In genomic region chr21:17783003-17783402, GRCh38 we compare ENCODE assay signal across 17 cellular contexts. TPM values are rescaled to one million over a fixed set of nuclear protein-coding genes. Genes with fewer than 3 reads are reported as not detected.
A peak's percentile ranks its signal among the peaks of the same experiment; 100 is the strongest.
DNase-seq lines count a peak whose midpoint lies in the region; ATAC-seq and TF ChIP-seq lines count a peak whose summit lies in the region.
"Had no signal": no experiment of that assay in that cellular context is flagged by ENCODE, and none has a peak within 500 bp of the region (broad histone marks: within the 10 kb centered on the region; RNA-seq: fewer than 3 reads in every experiment).

No MANE protein-coding gene starts in this region.

- no peak for DNase-seq in T-helper 2 cell treated with Interferon-gamma antibody and Interleukin-4, amounts not matched to agents 5 μg/mL and 100 μg/mL, for 36 hours (ENCODE audit: low spot score)
- no peak for DNase-seq in T-helper 2 cell
- no peak for DNase-seq in GM12865 (ENCODE audit: low read depth)
- no peak for DNase-seq in activated CD4-positive, alpha-beta memory T cell treated with anti-CD3 and anti-CD28 coated beads, Interleukin-2, amount 10 ng/mL, durations not matched to agents 7 days and 5 days
- no peak for DNase-seq in naive thymus-derived CD8-positive, alpha-beta T cell
- DNase-seq in upper lobe of left lung = no peak
- DNase-seq in GM23338 (ENCODE audit: low spot score) = no peak
- DNase-seq: 8988T, DMS79 treated with DMSO at 0.1 percent for 48 hours, hippocampal formation, IMR-90, NCI-H1048, NCI-H2107, sigmoid colon, thyroid gland had no signal

- H3K27ac Mint-ChIP-seq in T-helper 2 cell treated with Interferon-gamma antibody and Interleukin-4, amounts not matched to agents 5 μg/mL and 100 μg/mL, for 36 hours = peak overlapping the region; percentile 95
- H3K27ac Mint-ChIP-seq in activated CD4-positive, alpha-beta memory T cell treated with anti-CD3 and anti-CD28 coated beads, Interleukin-2, amount 10 ng/mL, durations not matched to agents 7 days and 5 days = peak overlapping the region; percentile 93
- H3K27ac Mint-ChIP-seq in naive thymus-derived CD8-positive, alpha-beta T cell = peak overlapping the region; percentile 81 to 95 (median 90)
- H3K27ac Mint-ChIP-seq in GM23338 = no peak overlapping the region

- no peak for TF ChIP-seq EP300 in upper lobe of left lung (IDR thresholded peaks at IDR 0.05)

- H3K9me2 ChIP-seq in GM23338 (ENCODE audit: insufficient read depth) = peaks cover 3% of the 10 kb centered on the region

- CTCF ChIA-PET in activated CD4-positive, alpha-beta memory T cell treated with anti-CD3 and anti-CD28 coated beads, Interleukin-2, amount 10 ng/mL, durations not matched to agents 7 days and 5 days (lab: Charles Lee) = interaction anchor here (0.9 to 1.9 kb wide), 2 partner anchors 36 to 94 kb away, joined by 3 to 16 read pairs; partner anchors contain the start of gene C21orf91

- peak overlapping the region; percentile 46 for H3K4me3 ChIP-seq in GM12865 (ENCODE audit: low read depth, low read length)
- no peak overlapping the region for H3K4me3 ChIP-seq in upper lobe of left lung
- no peak overlapping the region for H3K4me3 ChIP-seq in GM23338
- H3K4me3 ChIP-seq: sigmoid colon, SK-N-MC, thyroid gland had no signal

- H3K4me2 ChIP-seq in GM23338 = no peak overlapping the region

- no peaks in the 10 kb centered on the region for H3K27me3 ChIP-seq in upper lobe of left lung
- no peaks in the 10 kb centered on the region for H3K27me3 ChIP-seq in GM23338 (ENCODE audit: insufficient read depth)
- H3K27me3 ChIP-seq: sigmoid colon, thyroid gland had no signal

- H3K4me1 Mint-ChIP-seq in T-helper 2 cell treated with Interferon-gamma antibody and Interleukin-4, amounts not matched to agents 5 μg/mL and 100 μg/mL, for 36 hours (ENCODE audit: low read depth) = peaks cover 83% of the 10 kb centered on the region
- H3K4me1 Mint-ChIP-seq in activated CD4-positive, alpha-beta memory T cell treated with anti-CD3 and anti-CD28 coated beads, Interleukin-2, amount 10 ng/mL, durations not matched to agents 7 days and 5 days = peaks cover 90% of the 10 kb centered on the region
- H3K4me1 Mint-ChIP-seq in naive thymus-derived CD8-positive, alpha-beta T cell = peaks cover 59 to 93% (median 85%) of the 10 kb centered on the region in 4 donors
- peaks cover 17% of the 10 kb centered on the region for H3K4me1 Mint-ChIP-seq in GM23338

- peaks cover 11% of the 10 kb centered on the region for H3K9me3 Mint-ChIP-seq in T-helper 2 cell treated with Interferon-gamma antibody and Interleukin-4, amounts not matched to agents 5 μg/mL and 100 μg/mL, for 36 hours
- H3K9me3 Mint-ChIP-seq in activated CD4-positive, alpha-beta memory T cell treated with anti-CD3 and anti-CD28 coated beads, Interleukin-2, amount 10 ng/mL, durations not matched to agents 7 days and 5 days = no peaks in the 10 kb centered on the region
- peaks cover 0 to 5% (median 0%) of the 10 kb centered on the region in 9 donors for H3K9me3 Mint-ChIP-seq in naive thymus-derived CD8-positive, alpha-beta T cell
- H3K9me3 Mint-ChIP-seq in GM23338 = peaks cover 5% of the 10 kb centered on the region; the same call in 2 of the 3 replicates

- no peak for ATAC-seq in naive thymus-derived CD8-positive, alpha-beta T cell
- ATAC-seq in upper lobe of left lung (ENCODE audit: low FRiP score in 2 of 2) (no peak), GM21423 (IDR thresholded peaks at IDR 0.05; ENCODE audit: unreplicated experiment) (no peak), GM23338 (no peak)

- H3K27me3 Mint-ChIP-seq in T-helper 2 cell treated with Interferon-gamma antibody and Interleukin-4, amounts not matched to agents 5 μg/mL and 100 μg/mL, for 36 hours (ENCODE audit: low read depth) = no peaks in the 10 kb centered on the region
- no peaks in the 10 kb centered on the region for H3K27me3 Mint-ChIP-seq in activated CD4-positive, alpha-beta memory T cell treated with anti-CD3 and anti-CD28 coated beads, Interleukin-2, amount 10 ng/mL, durations not matched to agents 7 days and 5 days
- no peaks in the 10 kb centered on the region for H3K27me3 Mint-ChIP-seq in naive thymus-derived CD8-positive, alpha-beta T cell
- no peaks in the 10 kb centered on the region for H3K27me3 Mint-ChIP-seq in GM23338 (ENCODE audit: insufficient read depth, low read depth, poor library complexity)

- no peak for TF ChIP-seq POLR2A in upper lobe of left lung (IDR thresholded peaks at IDR 0.05)

- no peak overlapping the region for H2AFZ ChIP-seq in GM23338

- WGBS in upper lobe of left lung, 2 donors = 89 to 91% methylated on average over 3 of the region's 3 CpGs

- peak overlapping the region in 2 of 4 donors; percentile 54 to 70 for H3K27ac ChIP-seq in upper lobe of left lung
- no peak overlapping the region for H3K27ac ChIP-seq in GM23338 (ENCODE audit: low read depth)
- H3K27ac ChIP-seq: sigmoid colon, SK-N-MC, thyroid gland had no signal

- TF ChIP-seq CTCF in GM12865 (IDR thresholded peaks at IDR 0.05; ENCODE audit: insufficient read depth, low read depth, low read length, missing control alignments) = no peak
- no peak for TF ChIP-seq CTCF in upper lobe of left lung (IDR thresholded peaks at IDR 0.05)
- no peak for TF ChIP-seq CTCF in GM23338 (conservative IDR thresholded peaks at IDR 0.05; ENCODE audit: low read depth in 2 of 2)

- POLR2A ChIA-PET in activated CD4-positive, alpha-beta memory T cell treated with anti-CD3 and anti-CD28 coated beads, Interleukin-2, amount 10 ng/mL, durations not matched to agents 7 days and 5 days (lab: Charles Lee) = interaction anchor here (1.1 to 5.9 kb wide), 6 partner anchors 8 to 172 kb away, joined by 4 to 110 read pairs (median 26); partner anchors contain the start of gene C21orf91
- POLR2A ChIA-PET in naive thymus-derived CD8-positive, alpha-beta T cell (lab: Charles Lee) = interaction anchor here (0.7 to 4.6 kb wide), 5 partner anchors 7 to 36 kb away, joined by 3 to 63 read pairs (median 6); partner anchors contain the start of gene C21orf91

- H3K36me3 ChIP-seq in upper lobe of left lung (peaks cover 0 to 17% (median 10%) of the 10 kb centered on the region in 4 donors), GM23338 (ENCODE audit: insufficient read depth) (peaks cover 8% of the 10 kb centered on the region; the same call in 1 of the 2 replicates)

- H3K4me3 Mint-ChIP-seq in T-helper 2 cell treated with Interferon-gamma antibody and Interleukin-4, amounts not matched to agents 5 μg/mL and 100 μg/mL, for 36 hours = peak overlapping the region; percentile 71
- H3K4me3 Mint-ChIP-seq in activated CD4-positive, alpha-beta memory T cell treated with anti-CD3 and anti-CD28 coated beads, Interleukin-2, amount 10 ng/mL, durations not matched to agents 7 days and 5 days = peak overlapping the region; percentile 60
- H3K4me3 Mint-ChIP-seq in naive thymus-derived CD8-positive, alpha-beta T cell = peak overlapping the region in 8 of 10 donors; percentile 78 to 88 (median 84)
- H3K4me3 Mint-ChIP-seq in GM23338 = no peak overlapping the region

- H3K9me3 ChIP-seq in upper lobe of left lung = no peaks in the 10 kb centered on the region
- H3K9me3 ChIP-seq: sigmoid colon, thyroid gland had no signal

- peaks cover 3 to 22% (median 10%) of the 10 kb centered on the region in 4 donors for H3K4me1 ChIP-seq in upper lobe of left lung
- peaks cover 19% of the 10 kb centered on the region for H3K4me1 ChIP-seq in GM23338 (ENCODE audit: insufficient read depth)
- H3K4me1 ChIP-seq: sigmoid colon, thyroid gland had no signal

- H3K36me3 Mint-ChIP-seq in T-helper 2 cell treated with Interferon-gamma antibody and Interleukin-4, amounts not matched to agents 5 μg/mL and 100 μg/mL, for 36 hours (ENCODE audit: low read depth) = peaks cover 72% of the 10 kb centered on the region
- peaks cover 64% of the 10 kb centered on the region for H3K36me3 Mint-ChIP-seq in activated CD4-positive, alpha-beta memory T cell treated with anti-CD3 and anti-CD28 coated beads, Interleukin-2, amount 10 ng/mL, durations not matched to agents 7 days and 5 days (ENCODE audit: low read depth)
- H3K36me3 Mint-ChIP-seq in naive thymus-derived CD8-positive, alpha-beta T cell = peaks cover 0 to 17% (median 16%) of the 10 kb centered on the region in 3 donors
- H3K36me3 Mint-ChIP-seq in GM23338 (ENCODE audit: low read depth) = peaks cover 53% of the 10 kb centered on the region

- H4K20me1 ChIP-seq in GM23338 (replicated peaks; ENCODE audit: insufficient read depth) = no peaks in the 10 kb centered on the region

- H3F3A ChIP-seq in GM23338 (replicated peaks; ENCODE audit: low read depth) = no peaks in the 10 kb centered on the region

- no peaks in the 10 kb centered on the region for H3K79me2 ChIP-seq in GM23338 (replicated peaks; ENCODE audit: insufficient read depth)

TF ChIP-seq in GM23338, 12 proteins besides CTCF, POLR2A, EP300 and RAD21:
- no peak for TF ChIP-seq CREB1 (CRISPR knock-in tag; IDR thresholded peaks at IDR 0.05; ENCODE audit: low read depth)

RNA-seq across cellular contexts. Expression of gene C21orf91, which starts 36.2 kb away (rescaled TPM):
- 10 to 100 TPM; 55.9 to 57.1 TPM for total RNA-seq in activated CD4-positive, alpha-beta memory T cell treated with anti-CD3 and anti-CD28 coated beads, Interleukin-2, amount 10 ng/mL, durations not matched to agents 7 days and 5 days
- total RNA-seq in naive thymus-derived CD8-positive, alpha-beta T cell = 10 to 100 TPM; 53.2 to 56.4 TPM
- 10 to 100 TPM; 30.7 to 40.3 (median 30.7) TPM for polyA plus RNA-seq in naive thymus-derived CD8-positive, alpha-beta T cell
- 10 to 100 TPM in 4 of 6 donors, 1 to 10 TPM in 2; 2.2 to 18.3 (median 15.4) TPM for total RNA-seq in upper lobe of left lung
- total RNA-seq in GM23338 (2014; rRNA removed; shearing (Covaris generic)) = 18.6 and 20.0 TPM in 2 replicates
- 7.3 and 10.9 TPM in 2 replicates for polyA plus RNA-seq in GM23338 (2016; fragmentation: Nextera tagmentation; extraction: Ambion mirVana)
